ENCODE assay signal across 28 cellular contexts in genomic region chr9:95924955-95925354, GRCh38.
"Had no signal": no experiment of that assay in that cellular context is flagged by ENCODE, and none has a peak within 500 bp of the region (broad histone marks: within the 10 kb centered on the region; RNA-seq: fewer than 3 reads in every experiment).

No MANE protein-coding gene starts in this region.

- H3K4me3 ChIP-seq: adrenal gland, SJCRH30 had no signal

- H3K9me2 ChIP-seq: SK-N-SH had no signal

- DNase-seq: activated CD4-positive, alpha-beta memory T cell treated with anti-CD3 and anti-CD28 coated beads, Interleukin-2, amount 10 ng/mL, durations not matched to agents 7 days and 5 days; activated CD4-positive, alpha-beta T cell treated with anti-CD3 and anti-CD28 coated beads for 36 hours; activated CD4-positive, alpha-beta T cell treated with anti-CD3 and anti-CD28 coated beads, Interleukin-2, amount 50 U/mL, for 1 hour; activated gamma-delta T cell treated with Interleukin-2 at 50 U/mL for 16 hours; activated naive CD4-positive, alpha-beta T cell treated with anti-CD3 and anti-CD28 coated beads, Interleukin-2, amount 50 U/mL, for 16 hours; activated naive CD8-positive, alpha-beta T cell treated with anti-CD3 and anti-CD28 coated beads, Interleukin-2, amount 10 ng/mL, durations not matched to agents 7 days and 5 days; activated T-cell treated with anti-CD3 and anti-CD28 coated beads for 4 hours; activated T-cell treated with anti-CD3 and anti-CD28 coated beads, Interleukin-2, amount 50 U/mL, for 72 hours; adrenal gland; anterior cingulate cortex; cerebellar nuclear complex; NCI-H1092 treated with DMSO at 0.1 percent for 48 hours; NCI-H1436; NCI-H1694 treated with DMSO at 0.1 percent for 48 hours; NCI-H2029 treated with DMSO at 0.1 percent for 48 hours; NCI-H345; NCI-H510A; NCI-H526 treated with DMSO at 0.1 percent for 48 hours; NK-92 treated with Interleukin-12 subunit alpha and Interleukin-12 subunit beta, amount 100 ng/mL, for 24 hours; OCI-M1; RPMI8226; SJCRH30; SK-N-SH; T-helper 1 cell had no signal

- H3K4me1 ChIP-seq: SJCRH30 had no signal

- H3K9me3 ChIP-seq: SK-N-SH had no signal

- H3K27ac Mint-ChIP-seq: activated CD4-positive, alpha-beta memory T cell treated with anti-CD3 and anti-CD28 coated beads, Interleukin-2, amount 10 ng/mL, durations not matched to agents 7 days and 5 days; activated CD4-positive, alpha-beta T cell treated with anti-CD3 and anti-CD28 coated beads for 36 hours; activated naive CD8-positive, alpha-beta T cell treated with anti-CD3 and anti-CD28 coated beads, Interleukin-2, amount 10 ng/mL, durations not matched to agents 7 days and 5 days; activated T-cell treated with anti-CD3 and anti-CD28 coated beads, Interleukin-2, amount 50 U/mL, for 72 hours; activated T-helper 2 cell treated with anti-CD3 and anti-CD28 coated beads, Interferon-gamma antibody, Interleukin-2, Interleukin-4, amounts not matched to agents 10 μg/mL and 5 μg/mL and 100 μg/mL, durations not matched to agents 14 hours and 24 hours and 36 hours had no signal

- H3K9me3 Mint-ChIP-seq: activated CD4-positive, alpha-beta memory T cell treated with anti-CD3 and anti-CD28 coated beads, Interleukin-2, amount 10 ng/mL, durations not matched to agents 7 days and 5 days; activated naive CD8-positive, alpha-beta T cell treated with anti-CD3 and anti-CD28 coated beads, Interleukin-2, amount 10 ng/mL, durations not matched to agents 7 days and 5 days; activated T-cell treated with anti-CD3 and anti-CD28 coated beads, Interleukin-2, amount 50 U/mL, for 72 hours; activated T-helper 2 cell treated with anti-CD3 and anti-CD28 coated beads, Interferon-gamma antibody, Interleukin-2, Interleukin-4, amounts not matched to agents 10 μg/mL and 5 μg/mL and 100 μg/mL, durations not matched to agents 14 hours and 24 hours and 36 hours had no signal

- H3K27ac ChIP-seq: adrenal gland, SJCRH30, VCaP had no signal

- H3K4me1 Mint-ChIP-seq: activated CD4-positive, alpha-beta memory T cell treated with anti-CD3 and anti-CD28 coated beads, Interleukin-2, amount 10 ng/mL, durations not matched to agents 7 days and 5 days had no signal

- H3K9ac ChIP-seq: SK-N-SH had no signal

- H3K27me3 Mint-ChIP-seq: activated CD4-positive, alpha-beta memory T cell treated with anti-CD3 and anti-CD28 coated beads, Interleukin-2, amount 10 ng/mL, durations not matched to agents 7 days and 5 days; activated CD4-positive, alpha-beta T cell treated with anti-CD3 and anti-CD28 coated beads for 36 hours; activated naive CD8-positive, alpha-beta T cell treated with anti-CD3 and anti-CD28 coated beads, Interleukin-2, amount 10 ng/mL, durations not matched to agents 7 days and 5 days had no signal

- H3K27me3 ChIP-seq: adrenal gland, SJCRH30 had no signal

- ATAC-seq: activated CD4-positive, alpha-beta T cell treated with anti-CD3 and anti-CD28 coated beads for 36 hours; activated T-cell treated with anti-CD3 and anti-CD28 coated beads, Interleukin-2, amount 50 U/mL, for 72 hours; Panc1; Right ventricle myocardium inferior had no signal

- H3K4me2 ChIP-seq: SK-N-SH had no signal

- H3K4me3 Mint-ChIP-seq: activated CD4-positive, alpha-beta memory T cell treated with anti-CD3 and anti-CD28 coated beads, Interleukin-2, amount 10 ng/mL, durations not matched to agents 7 days and 5 days; activated CD4-positive, alpha-beta T cell treated with anti-CD3 and anti-CD28 coated beads for 36 hours; activated naive CD8-positive, alpha-beta T cell treated with anti-CD3 and anti-CD28 coated beads, Interleukin-2, amount 10 ng/mL, durations not matched to agents 7 days and 5 days; activated T-cell treated with anti-CD3 and anti-CD28 coated beads, Interleukin-2, amount 50 U/mL, for 72 hours had no signal
